In the genomic region with DNA sequence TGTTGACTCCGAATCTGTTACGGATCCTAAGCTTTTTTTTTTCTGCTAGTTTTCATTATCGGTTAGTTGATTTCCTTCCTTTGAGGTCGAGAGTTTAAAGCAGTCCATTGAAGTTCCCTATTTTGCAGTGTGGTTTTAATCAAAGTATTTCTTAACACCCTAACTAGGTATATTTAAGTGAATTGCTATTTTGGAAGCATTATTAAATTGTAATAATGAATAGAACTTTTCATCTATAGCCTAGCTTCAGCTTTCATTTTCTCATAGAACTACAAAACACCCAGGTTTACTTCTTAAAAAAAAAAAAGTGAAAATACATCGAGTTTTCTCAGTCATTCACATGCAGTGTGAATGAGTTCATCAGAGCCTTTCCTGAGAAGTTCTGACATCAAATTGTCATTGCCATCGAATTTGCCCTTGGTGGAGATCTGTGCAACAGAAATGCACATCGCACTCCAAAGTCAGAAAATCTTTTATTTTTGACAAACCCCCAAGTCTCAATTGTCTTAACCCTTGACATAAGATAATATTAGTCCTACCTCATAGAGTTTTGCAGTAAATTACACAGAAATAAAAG, we compare ENCODE assay signal across 8 cellular contexts. TPM values are rescaled to one million over a fixed set of nuclear protein-coding genes. Genes with fewer than 3 reads are reported as not detected.
DNase-seq lines count a peak whose midpoint lies in the region; ATAC-seq and TF ChIP-seq lines count a peak whose summit lies in the region.

No MANE protein-coding gene starts in this region.

- DNase-seq in Caco-2, result no peak
- DNase-seq in activated CD8-positive, alpha-beta T cell treated with anti-CD3 and anti-CD28 coated beads, Interleukin-2, amount 10 ng/mL, durations not matched to agents 7 days and 5 days, result no peak
- DNase-seq in immature natural killer cell, result peak in 1 of 3 donors; percentile 50
- no peak for DNase-seq in thyroid gland
- DNase-seq in NCI-H446 (lab: John Stamatoyannopoulos, UW), result no peak
- DNase-seq in kidney tubule cell (ENCODE audit: low spot score), result no peak

- 22 to 28% methylated on average over 7 of the region's 7 CpGs for WGBS in thyroid gland, 2 donors

- H3K36me3 Mint-ChIP-seq in Caco-2 (ENCODE audit: insufficient read depth, unreplicated experiment) (no peaks in the 10 kb centered on the region), immature natural killer cell (no peaks in the 10 kb centered on the region)
- H3K36me3 Mint-ChIP-seq in activated CD8-positive, alpha-beta T cell treated with anti-CD3 and anti-CD28 coated beads, Interleukin-2, amount 10 ng/mL, durations not matched to agents 7 days and 5 days (ENCODE audit: low read depth), result peaks cover 22% of the 10 kb centered on the region

- CTCF ChIA-PET in Caco-2 (lab: Charles Lee), result interaction anchor here (1.1 to 2.6 kb wide), 2 partner anchors 10 to 11 kb away, joined by 5 to 11 read pairs; no protein-coding TSS in a partner anchor
- CTCF ChIA-PET in activated CD8-positive, alpha-beta T cell treated with anti-CD3 and anti-CD28 coated beads, Interleukin-2, amount 10 ng/mL, durations not matched to agents 7 days and 5 days (lab: Charles Lee), result interaction anchor here (1.0 to 10.6 kb wide), 4 partner anchors 14 to 48 kb away, joined by 3 to 139 read pairs (median 26); no protein-coding TSS in a partner anchor

- H3K4me1 ChIP-seq in Caco-2, result peaks cover 23% of the 10 kb centered on the region
- peaks cover 11 to 27% of the 10 kb centered on the region in 2 donors for H3K4me1 ChIP-seq in thyroid gland

- no peaks in the 10 kb centered on the region for H3K9me3 ChIP-seq in Caco-2
- no peaks in the 10 kb centered on the region for H3K9me3 ChIP-seq in thyroid gland

- peak overlapping the region; percentile 74 for H3K4me3 Mint-ChIP-seq in Caco-2 (ENCODE audit: unreplicated experiment)
- peak overlapping the region; percentile 90 for H3K4me3 Mint-ChIP-seq in activated CD8-positive, alpha-beta T cell treated with anti-CD3 and anti-CD28 coated beads, Interleukin-2, amount 10 ng/mL, durations not matched to agents 7 days and 5 days
- H3K4me3 Mint-ChIP-seq in immature natural killer cell, result peak overlapping the region; percentile 89 to 95 (median 92)

- peak overlapping the region; percentile 82 for H3K4me3 ChIP-seq in Caco-2 (ENCODE audit: low read depth, low read length)
- H3K4me3 ChIP-seq in thyroid gland (replicated peaks in 1 of 3), result peak overlapping the region in 2 of 3 donors; percentile 21 to 88

- peak; percentile 20 for ATAC-seq in HG03378 (IDR thresholded peaks at IDR 0.05; ENCODE audit: unreplicated experiment)
- ATAC-seq in activated CD8-positive, alpha-beta T cell treated with anti-CD3 and anti-CD28 coated beads, Interleukin-2, amount 10 ng/mL, durations not matched to agents 7 days and 5 days, result no peak
- no peak for ATAC-seq in HG03196 (IDR thresholded peaks at IDR 0.05; ENCODE audit: unreplicated experiment)

- no peaks in the 10 kb centered on the region for H3K9me3 Mint-ChIP-seq in Caco-2 (ENCODE audit: unreplicated experiment)
- H3K9me3 Mint-ChIP-seq in activated CD8-positive, alpha-beta T cell treated with anti-CD3 and anti-CD28 coated beads, Interleukin-2, amount 10 ng/mL, durations not matched to agents 7 days and 5 days (ENCODE audit: insufficient read depth), result no peaks in the 10 kb centered on the region
- H3K9me3 Mint-ChIP-seq in immature natural killer cell, result no peaks in the 10 kb centered on the region

- no peak for TF ChIP-seq CTCF in Caco-2 (IDR thresholded peaks at IDR 0.05; ENCODE audit: insufficient read depth in 1 of 2, low read depth in 1 of 2, low read length in 1 of 2, severe bottlenecking in 1 of 2, unreplicated experiment in 1 of 2)
- no peak for TF ChIP-seq CTCF in thyroid gland (IDR thresholded peaks at IDR 0.05)

- POLR2A ChIA-PET in Caco-2 (lab: Charles Lee), result interaction anchor here (0.5 to 1.6 kb wide), 4 partner anchors 11 to 972 kb away, joined by 3 to 8 read pairs (median 6); no protein-coding TSS in a partner anchor
- POLR2A ChIA-PET in activated CD8-positive, alpha-beta T cell treated with anti-CD3 and anti-CD28 coated beads, Interleukin-2, amount 10 ng/mL, durations not matched to agents 7 days and 5 days (lab: Charles Lee), result interaction anchor here (0.6 to 6.1 kb wide), 18 partner anchors 11 to 634 kb away, joined by 3 to 104 read pairs (median 6); a partner anchor contains a TSS

- H3K27me3 Mint-ChIP-seq in Caco-2 (ENCODE audit: insufficient read depth, unreplicated experiment) (no peaks in the 10 kb centered on the region), immature natural killer cell (ENCODE audit: low read depth in 3 of 3) (peaks cover 2 to 15% (median 12%) of the 10 kb centered on the region in 3 donors)
- H3K27me3 Mint-ChIP-seq in activated CD8-positive, alpha-beta T cell treated with anti-CD3 and anti-CD28 coated beads, Interleukin-2, amount 10 ng/mL, durations not matched to agents 7 days and 5 days (ENCODE audit: low read depth), result no peaks in the 10 kb centered on the region

- H3K27ac ChIP-seq in thyroid gland, result peak overlapping the region; percentile 64 to 88 (median 80)

- H3K4me1 Mint-ChIP-seq in Caco-2 (ENCODE audit: low read depth, unreplicated experiment), result peaks cover 17% of the 10 kb centered on the region
- peaks cover 41% of the 10 kb centered on the region for H3K4me1 Mint-ChIP-seq in activated CD8-positive, alpha-beta T cell treated with anti-CD3 and anti-CD28 coated beads, Interleukin-2, amount 10 ng/mL, durations not matched to agents 7 days and 5 days (ENCODE audit: low read depth)
- H3K4me1 Mint-ChIP-seq in immature natural killer cell, result peaks cover 42 to 44% of the 10 kb centered on the region in 2 donors

- no peaks in the 10 kb centered on the region for H3K27me3 ChIP-seq in Caco-2 (replicated peaks; ENCODE audit: control insufficient read depth, insufficient read depth, low read length)
- H3K27me3 ChIP-seq in thyroid gland, result no peaks in the 10 kb centered on the region

- no TSS peak for BruUV-seq in Caco-2 (replicated peaks; lab: Mats Ljungman, UMichigan)

- H3K36me3 ChIP-seq in Caco-2 (ENCODE audit: control insufficient read depth, insufficient read depth, low read length), result no peaks in the 10 kb centered on the region
- no peaks in the 10 kb centered on the region for H3K36me3 ChIP-seq in thyroid gland

- TF ChIP-seq POLR2A in thyroid gland (IDR thresholded peaks at IDR 0.05), result no peak

- H3K27ac Mint-ChIP-seq in Caco-2 (ENCODE audit: unreplicated experiment), result peak overlapping the region; percentile 80
- peak overlapping the region; percentile 95 for H3K27ac Mint-ChIP-seq in activated CD8-positive, alpha-beta T cell treated with anti-CD3 and anti-CD28 coated beads, Interleukin-2, amount 10 ng/mL, durations not matched to agents 7 days and 5 days
- H3K27ac Mint-ChIP-seq in immature natural killer cell, result peak overlapping the region; percentile 88 to 96 (median 94)

- intact Hi-C loops in Caco-2 (cut with micrococcal nuclease; ENCODE audit: unreplicated experiment), result loop anchor here (1.0 kb wide), 2 partner anchors 11 to 12 kb away; no protein-coding TSS in a partner anchor
- intact Hi-C loops in thyroid gland (cut with DNase I), result no loop called here

RNA-seq across cellular contexts. Expression of a gene that starts 1.1 kb away (rescaled TPM):
- total RNA-seq in Caco-2 (2022) (127 and 149 TPM in 2 replicates), thyroid gland (10 to 100 TPM; 33.1 to 46.7 (median 36.8) TPM)
- total RNA-seq in activated CD8-positive, alpha-beta T cell treated with anti-CD3 and anti-CD28 coated beads, Interleukin-2, amount 10 ng/mL, durations not matched to agents 7 days and 5 days, result 100 to 1,000 TPM; 226 to 234 TPM
- 100 to 1,000 TPM in 2 of 3 donors, 10 to 100 TPM in 1; 100.0 to 136 (median 117) TPM for polyA plus RNA-seq in immature natural killer cell
